Comparison of ENCODE assay signal across 9 cellular contexts in genomic region chr9:33894316-33894715, GRCh38.
"Had no signal": no experiment of that assay in that cellular context is flagged by ENCODE, and none has a peak within 500 bp of the region (broad histone marks: within the 10 kb centered on the region; RNA-seq: fewer than 3 reads in every experiment).

No MANE protein-coding gene starts in this region.

- ATAC-seq: GM23338 had no signal

- H3K27ac ChIP-seq: HL-60, KMS-11 had no signal

- H3K27ac Mint-ChIP-seq: GM23338, HFFc6 had no signal

- H3K4me1 Mint-ChIP-seq: GM23338 had no signal

- FAIRE-seq: H1, H54 had no signal

- H3K9me3 Mint-ChIP-seq: GM23338, H9, HFFc6 had no signal

- H3K4me3 Mint-ChIP-seq: GM23338, H9, HFFc6 had no signal

- H2AFZ ChIP-seq: GM23338 had no signal

- DNase-seq: H9, HCEC 1CT, HFFc6, KBM-7 had no signal

- H3K4me3 ChIP-seq: GM23338 had no signal

- H3K9ac ChIP-seq: KMS-11 had no signal

- H3K4me2 ChIP-seq: GM23338, KMS-11 had no signal
